13 cellular contexts compared by ENCODE assay signal in the genomic region with DNA sequence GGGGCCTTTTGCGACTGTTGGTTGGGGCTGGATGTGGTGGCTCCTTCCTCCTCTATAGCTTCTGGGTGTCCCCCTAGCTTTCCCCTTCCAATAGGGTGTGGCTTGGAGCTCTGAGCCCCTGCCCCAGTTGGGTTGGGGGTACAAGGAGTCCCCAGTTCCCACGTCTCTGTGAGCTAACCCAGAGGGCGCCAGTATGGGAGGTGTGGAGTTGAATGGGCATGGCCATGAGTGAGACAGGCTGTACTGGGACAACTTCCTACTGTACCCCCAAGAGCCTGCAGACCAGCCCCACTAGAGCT. TPM values are rescaled to one million over a fixed set of nuclear protein-coding genes. Genes with fewer than 3 reads are reported as not detected.
DNase-seq lines count a peak whose midpoint lies in the region; ATAC-seq, FAIRE-seq and TF ChIP-seq lines count a peak whose summit lies in the region.
"Had no signal": no experiment of that assay in that cellular context is flagged by ENCODE, and none has a peak within 500 bp of the region (broad histone marks: within the 10 kb centered on the region; RNA-seq: fewer than 3 reads in every experiment).

No MANE protein-coding gene starts in this region.

- ATAC-seq in HepG2 (0 out of 3 replicates have a peak, but pooled peaks have one; percentile 0), right lobe of liver (no peak), GM18517 (IDR thresholded peaks at IDR 0.05; ENCODE audit: unreplicated experiment) (no peak)
- ATAC-seq in activated CD8-positive, alpha-beta T cell treated with anti-CD3 and anti-CD28 coated beads for 36 hours, result no peak
- ATAC-seq: gastrocnemius medialis had no signal

- no peak for DNase-seq in HepG2 (ENCODE audit: low spot score)
- no peak for DNase-seq in right lobe of liver
- no peak for DNase-seq in activated CD8-positive, alpha-beta T cell treated with anti-CD3 and anti-CD28 coated beads for 36 hours
- no peak for DNase-seq in NCI-H2171 treated with DMSO at 0.1 percent for 48 hours (lab: John Stamatoyannopoulos, UW)
- no peak for DNase-seq in islet precursor cell
- DNase-seq: activated CD8-positive, alpha-beta memory T cell treated with anti-CD3 and anti-CD28 coated beads for 24 hours; gastrocnemius medialis; NCI-H1092 treated with DMSO at 0.1 percent for 48 hours; SHP77 had no signal

- H3K27me3 ChIP-seq in HepG2 (ENCODE audit: control insufficient read depth in 1 of 2, insufficient read depth in 2 of 2, low read length in 2 of 2) (no peaks in the 10 kb centered on the region), right lobe of liver (peaks cover 0 to 9% of the 10 kb centered on the region in 2 donors)

- in situ Hi-C loops in HepG2 (cut with HindIII; ENCODE audit: extremely low pct_ligation_motif_present, low pct_unique_long_range_greater_than_20kb), result no loop called here

- H4K20me1 ChIP-seq in HepG2 (ENCODE audit: insufficient read depth, low read length), result no peaks in the 10 kb centered on the region

- POLR2A ChIA-PET in HepG2 (lab: Yijun Ruan, JAX), result interaction anchor here (0.8 to 10.1 kb wide), 8 partner anchors 9 to 379 kb away, joined by 3 to 252 read pairs (median 10); a partner anchor contains a TSS
- POLR2A ChIA-PET in activated CD8-positive, alpha-beta T cell treated with anti-CD3 and anti-CD28 coated beads for 36 hours (lab: Charles Lee), result interaction anchor here (0.9 to 5.7 kb wide), 3 partner anchors 10 to 328 kb away, joined by 3 to 51 read pairs (median 7); a partner anchor contains a TSS

- H3K4me3 ChIP-seq in HepG2 (replicated peaks in 1 of 3; ENCODE audit: insufficient read depth in 1 of 3, low read depth in 2 of 3, low read length in 3 of 3) (peak overlapping the region; percentile 57 to 84 (median 71)), right lobe of liver (no peak overlapping the region)

- CTCF ChIA-PET in HepG2 (lab: Yijun Ruan, JAX; ENCODE audit: low intra/inter-chr PET ratio, low total read pairs), result no interaction called here
- CTCF ChIA-PET in activated CD8-positive, alpha-beta T cell treated with anti-CD3 and anti-CD28 coated beads for 36 hours (lab: Charles Lee), result interaction anchor here (1.0 to 5.9 kb wide), 7 partner anchors 20 to 83 kb away, joined by 4 to 88 read pairs (median 9); a partner anchor contains a TSS

- H3K9me3 Mint-ChIP-seq in activated CD8-positive, alpha-beta T cell treated with anti-CD3 and anti-CD28 coated beads for 36 hours, result no peaks in the 10 kb centered on the region
- H3K9me3 Mint-ChIP-seq: nephron had no signal

- H3K9me3 ChIP-seq in HepG2 (ENCODE audit: low read length) (no peaks in the 10 kb centered on the region), right lobe of liver (no peaks in the 10 kb centered on the region)
- H3K9me3 ChIP-seq: gastrocnemius medialis had no signal

- peaks cover 6% of the 10 kb centered on the region for H3K36me3 Mint-ChIP-seq in activated CD8-positive, alpha-beta T cell treated with anti-CD3 and anti-CD28 coated beads for 36 hours (ENCODE audit: low read depth)

- H3K4me1 ChIP-seq in HepG2 (ENCODE audit: insufficient read depth, low read length), result peaks cover 63% of the 10 kb centered on the region
- H3K4me1 ChIP-seq in right lobe of liver, result peaks cover 0 to 7% (median 0%) of the 10 kb centered on the region in 4 donors

- BruUV-seq in HepG2 (replicated peaks; lab: Mats Ljungman, UMichigan), result no TSS peak

- peaks cover 2% of the 10 kb centered on the region for H3K27me3 Mint-ChIP-seq in activated CD8-positive, alpha-beta T cell treated with anti-CD3 and anti-CD28 coated beads for 36 hours

- TF ChIP-seq POLR2A in HepG2 (IDR thresholded peaks at IDR 0.05; ENCODE audit: insufficient read depth in 1 of 2, low read depth in 2 of 2, low read length in 2 of 2) (no peak; a peak in 1 of 4 replicates), right lobe of liver (IDR thresholded peaks at IDR 0.05) (no peak)

- H3K27ac Mint-ChIP-seq in activated CD8-positive, alpha-beta T cell treated with anti-CD3 and anti-CD28 coated beads for 36 hours, result peak overlapping the region; percentile 77
- H3K27ac Mint-ChIP-seq: nephron had no signal

- FAIRE-seq in HepG2 (lab: Jason Lieb, UNC), result no peak
- FAIRE-seq: endometrium had no signal

- peak; percentile 0; the same call in 1 of the 2 replicates for TF ChIP-seq RAD21 in HepG2 (CRISPR knock-in tag; IDR thresholded peaks at IDR 0.05)

- H3K9ac ChIP-seq in HepG2 (ENCODE audit: insufficient read depth, low read depth, low read length), result peak overlapping the region; percentile 82

- no peak for TF ChIP-seq EP300 in HepG2 (IDR thresholded peaks at IDR 0.05; ENCODE audit: low read depth in 2 of 2, low read length in 2 of 2)
- no peak for TF ChIP-seq EP300 in HepG2 (CRISPR knock-in tag; IDR thresholded peaks at IDR 0.05; ENCODE audit: borderline replicate concordance)

- no peak overlapping the region for H3K4me3 Mint-ChIP-seq in activated CD8-positive, alpha-beta T cell treated with anti-CD3 and anti-CD28 coated beads for 36 hours

- intact Hi-C loops in HepG2 (cut with micrococcal nuclease; ENCODE audit: unreplicated experiment) (loop anchor here (2.0 kb wide), 1 partner anchor 20 kb away; no protein-coding TSS in a partner anchor), right lobe of liver (cut with DNase I) (no loop called here)
- intact Hi-C loops in activated CD8-positive, alpha-beta T cell treated with anti-CD3 and anti-CD28 coated beads for 36 hours (cut with micrococcal nuclease), result loop anchor here (10.0 kb wide), 1 partner anchor 52 kb away; a partner anchor contains a TSS

- peak overlapping the region; percentile 92 for H3K4me2 ChIP-seq in HepG2 (ENCODE audit: low read depth, low read length)

- H3K36me3 ChIP-seq in HepG2 (replicated peaks in 1 of 2; ENCODE audit: control insufficient read depth in 1 of 2, insufficient read depth in 2 of 2, low read length in 2 of 2), result peaks cover 12 to 17% of the 10 kb centered on the region in 2 experiments
- peaks cover 0 to 12% (median 2%) of the 10 kb centered on the region in 4 donors for H3K36me3 ChIP-seq in right lobe of liver

- no peak overlapping the region for H2AFZ ChIP-seq in HepG2 (ENCODE audit: low read length)

- peak; percentile 39; the same call in 1 of the 2 replicates for TF ChIP-seq CTCF in HepG2 (CRISPR knock-in tag; IDR thresholded peaks at IDR 0.05)
- no peak for TF ChIP-seq CTCF in right lobe of liver (IDR thresholded peaks at IDR 0.05)
- TF ChIP-seq CTCF in activated CD8-positive, alpha-beta T cell treated with anti-CD3 and anti-CD28 coated beads for 36 hours (IDR thresholded peaks at IDR 0.05), result no peak

- H3K79me2 ChIP-seq in HepG2 (ENCODE audit: insufficient read depth, low read length), result peaks cover 18% of the 10 kb centered on the region

- H3K27ac ChIP-seq in HepG2 (ENCODE audit: extremely low read length, insufficient read depth, low read length), result peak overlapping the region; percentile 82
- H3K27ac ChIP-seq in right lobe of liver, result no peak overlapping the region
- H3K27ac ChIP-seq: gastrocnemius medialis had no signal

- H3K4me1 Mint-ChIP-seq in activated CD8-positive, alpha-beta T cell treated with anti-CD3 and anti-CD28 coated beads for 36 hours (ENCODE audit: low read depth), result peaks cover 56% of the 10 kb centered on the region

- WGBS in HepG2 (ENCODE audit: low lambda C conversion rate), result 16% methylated on average over 3 of the region's 3 CpGs
- WGBS in right lobe of liver (ENCODE audit: insufficient coverage, low coverage, low lambda C conversion rate, missing lambda C conversion rate), result 88% methylated on average over 2 of the region's 3 CpGs

RNA-seq across cellular contexts. Expression of a gene that starts 1.2 kb away (rescaled TPM):
- total RNA-seq in HepG2 (2016; rRNA removed; fragmentation: Illumina TruSeq; extraction: Trizol), result 36.8 and 80.0 TPM in 2 replicates
- 48.6 and 61.3 TPM in 2 replicates for total RNA-seq in HepG2 (2016; cell fraction: cytosol; rRNA removed; fragmentation: Illumina TruSeq; extraction: Trizol; ENCODE audit: low read depth)
- 39.0 and 80.0 TPM in 2 replicates for total RNA-seq in HepG2 (2016; cell fraction: insoluble cytoplasmic fraction; rRNA removed; fragmentation: Illumina TruSeq; extraction: Trizol)
- total RNA-seq in HepG2 (2016; cell fraction: membrane; rRNA removed; fragmentation: Illumina TruSeq; extraction: Trizol), result 57.5 and 77.5 TPM in 2 replicates
- total RNA-seq in HepG2 (2016; cell fraction: nucleus; rRNA removed; fragmentation: Illumina TruSeq; extraction: Trizol), result 68.2 and 72.7 TPM in 2 replicates
- polyA plus RNA-seq in HepG2 (2011; rRNA removed), result 22.1 and 27.2 TPM in 2 replicates
- polyA plus RNA-seq in HepG2 (2011; cell fraction: cytosol; rRNA removed), result 22.8 and 58.2 TPM in 2 replicates
- polyA plus RNA-seq in HepG2 (2011; cell fraction: nucleus; rRNA removed), result 143 and 193 TPM in 2 replicates
- 13.4 and 16.2 TPM in 2 replicates for polyA plus RNA-seq in HepG2 (2012)
- polyA plus RNA-seq in HepG2 (2016; cell fraction: cytosol; fragmentation: Illumina TruSeq; extraction: Trizol; ENCODE audit: low read depth), result 59.0 and 74.0 TPM in 2 replicates
- 48.7 and 49.5 TPM in 2 replicates for polyA plus RNA-seq in HepG2 (2016; cell fraction: insoluble cytoplasmic fraction; fragmentation: Illumina TruSeq; extraction: Trizol; ENCODE audit: low read depth)
- polyA plus RNA-seq in HepG2 (2016; cell fraction: membrane; fragmentation: Illumina TruSeq; extraction: Trizol; ENCODE audit: low read depth), result 58.9 and 64.4 TPM in 2 replicates
- polyA plus RNA-seq in HepG2 (2016; cell fraction: nucleus; fragmentation: Illumina TruSeq; extraction: Trizol; ENCODE audit: insufficient read depth, low read depth), result 152 and 164 TPM in 2 replicates
- polyA minus RNA-seq in HepG2 (2011; rRNA and poly(A)+ RNA removed; ENCODE audit: low replicate concordance), result 1.8 and 19.7 TPM in 2 replicates
- 15.0 and 21.9 TPM in 2 replicates for polyA minus RNA-seq in HepG2 (2011; cell fraction: cytosol; rRNA and poly(A)+ RNA removed)
- polyA minus RNA-seq in HepG2 (2011; cell fraction: nucleus; rRNA and poly(A)+ RNA removed), result 21.8 and 31.2 TPM in 2 replicates
- total RNA-seq in right lobe of liver, result 1 to 10 TPM in 1 of 6 experiments, under 1 TPM in 4, not detected in 1; 0.29 to 1.1 (median 0.44) TPM
- 1 to 10 TPM; 2.8 to 4.7 TPM for total RNA-seq in activated CD8-positive, alpha-beta T cell treated with anti-CD3 and anti-CD28 coated beads for 36 hours

RNA-seq across cellular contexts. Expression of a gene that starts 12.3 kb away (rescaled TPM):
- total RNA-seq in HepG2 (2016; rRNA removed; fragmentation: Illumina TruSeq; extraction: Trizol) (1.3 and 1.9 TPM in 2 replicates), right lobe of liver (1 to 10 TPM; 4.1 to 7.8 (median 5.6) TPM)
- total RNA-seq in HepG2 (2016; cell fraction: cytosol; rRNA removed; fragmentation: Illumina TruSeq; extraction: Trizol; ENCODE audit: low read depth), result 1.1 and 1.6 TPM in 2 replicates
- 0.94 and 1.8 TPM in 2 replicates for total RNA-seq in HepG2 (2016; cell fraction: insoluble cytoplasmic fraction; rRNA removed; fragmentation: Illumina TruSeq; extraction: Trizol)
- total RNA-seq in HepG2 (2016; cell fraction: membrane; rRNA removed; fragmentation: Illumina TruSeq; extraction: Trizol), result 2.7 and 3.0 TPM in 2 replicates
- 1.4 and 2.1 TPM in 2 replicates for total RNA-seq in HepG2 (2016; cell fraction: nucleus; rRNA removed; fragmentation: Illumina TruSeq; extraction: Trizol)
- polyA plus RNA-seq in HepG2 (2011; rRNA removed), result 1.6 and 2.0 TPM in 2 replicates
- 1.1 and 2.3 TPM in 2 replicates for polyA plus RNA-seq in HepG2 (2011; cell fraction: cytosol; rRNA removed)
- 8.4 and 10.3 TPM in 2 replicates for polyA plus RNA-seq in HepG2 (2011; cell fraction: nucleus; rRNA removed)
- polyA plus RNA-seq in HepG2 (2012), result 2.4 and 3.1 TPM in 2 replicates
- polyA plus RNA-seq in HepG2 (2016; cell fraction: cytosol; fragmentation: Illumina TruSeq; extraction: Trizol; ENCODE audit: low read depth), result 1.8 and 1.9 TPM in 2 replicates
- 7.2 and 8.4 TPM in 2 replicates for polyA plus RNA-seq in HepG2 (2016; cell fraction: insoluble cytoplasmic fraction; fragmentation: Illumina TruSeq; extraction: Trizol; ENCODE audit: low read depth)
- polyA plus RNA-seq in HepG2 (2016; cell fraction: membrane; fragmentation: Illumina TruSeq; extraction: Trizol; ENCODE audit: low read depth), result 3.3 and 4.0 TPM in 2 replicates
- 9.0 and 10.0 TPM in 2 replicates for polyA plus RNA-seq in HepG2 (2016; cell fraction: nucleus; fragmentation: Illumina TruSeq; extraction: Trizol; ENCODE audit: insufficient read depth, low read depth)
- polyA minus RNA-seq in HepG2 (2011; rRNA and poly(A)+ RNA removed; ENCODE audit: low replicate concordance), result 0.28 and 1.8 TPM in 2 replicates
- 1.9 and 4.0 TPM in 2 replicates for polyA minus RNA-seq in HepG2 (2011; cell fraction: cytosol; rRNA and poly(A)+ RNA removed)
- 0.77 and 0.87 TPM in 2 replicates for polyA minus RNA-seq in HepG2 (2011; cell fraction: nucleus; rRNA and poly(A)+ RNA removed)
- not detected for total RNA-seq in activated CD8-positive, alpha-beta T cell treated with anti-CD3 and anti-CD28 coated beads for 36 hours
- total RNA-seq: IMR-90 had no signal
- polyA plus RNA-seq: IMR-90 had no signal

RNA-seq across cellular contexts. Expression of a gene that starts 25.9 kb away (rescaled TPM):
- total RNA-seq in HepG2 (2016; rRNA removed; fragmentation: Illumina TruSeq; extraction: Trizol) (25.9 and 33.7 TPM in 2 replicates), right lobe of liver (10 to 100 TPM; 14.8 to 45.6 (median 28.6) TPM)
- 58.0 and 75.2 TPM in 2 replicates for total RNA-seq in HepG2 (2016; cell fraction: cytosol; rRNA removed; fragmentation: Illumina TruSeq; extraction: Trizol; ENCODE audit: low read depth)
- total RNA-seq in HepG2 (2016; cell fraction: insoluble cytoplasmic fraction; rRNA removed; fragmentation: Illumina TruSeq; extraction: Trizol), result 25.2 and 31.6 TPM in 2 replicates
- 54.3 and 70.5 TPM in 2 replicates for total RNA-seq in HepG2 (2016; cell fraction: membrane; rRNA removed; fragmentation: Illumina TruSeq; extraction: Trizol)
- 19.6 and 25.2 TPM in 2 replicates for total RNA-seq in HepG2 (2016; cell fraction: nucleus; rRNA removed; fragmentation: Illumina TruSeq; extraction: Trizol)
- polyA plus RNA-seq in HepG2 (2011; rRNA removed), result 28.1 and 36.8 TPM in 2 replicates
- 22.9 and 25.9 TPM in 2 replicates for polyA plus RNA-seq in HepG2 (2011; cell fraction: cytosol; rRNA removed)
- 101 and 106 TPM in 2 replicates for polyA plus RNA-seq in HepG2 (2011; cell fraction: nucleus; rRNA removed)
- polyA plus RNA-seq in HepG2 (2012), result 70.9 and 75.4 TPM in 2 replicates
- 308 and 317 TPM in 2 replicates for polyA plus RNA-seq in HepG2 (2016; cell fraction: cytosol; fragmentation: Illumina TruSeq; extraction: Trizol; ENCODE audit: low read depth)
- polyA plus RNA-seq in HepG2 (2016; cell fraction: insoluble cytoplasmic fraction; fragmentation: Illumina TruSeq; extraction: Trizol; ENCODE audit: low read depth), result 54.5 and 74.5 TPM in 2 replicates
- 232 and 236 TPM in 2 replicates for polyA plus RNA-seq in HepG2 (2016; cell fraction: membrane; fragmentation: Illumina TruSeq; extraction: Trizol; ENCODE audit: low read depth)
- 80.5 and 83.8 TPM in 2 replicates for polyA plus RNA-seq in HepG2 (2016; cell fraction: nucleus; fragmentation: Illumina TruSeq; extraction: Trizol; ENCODE audit: insufficient read depth, low read depth)
- 42.1 and 65.5 TPM in 2 replicates for polyA minus RNA-seq in HepG2 (2011; rRNA and poly(A)+ RNA removed; ENCODE audit: low replicate concordance)
- polyA minus RNA-seq in HepG2 (2011; cell fraction: cytosol; rRNA and poly(A)+ RNA removed), result 21.6 and 27.5 TPM in 2 replicates
- 32.7 and 36.6 TPM in 2 replicates for polyA minus RNA-seq in HepG2 (2011; cell fraction: nucleus; rRNA and poly(A)+ RNA removed)
- total RNA-seq in activated CD8-positive, alpha-beta T cell treated with anti-CD3 and anti-CD28 coated beads for 36 hours, result 10 to 100 TPM; 30.0 to 33.0 TPM

RNA-seq across cellular contexts. Expression of a gene that starts 42.2 kb away (rescaled TPM):
- total RNA-seq in HepG2 (2016; rRNA removed; fragmentation: Illumina TruSeq; extraction: Trizol) (10.2 and 10.7 TPM in 2 replicates), right lobe of liver (10 to 100 TPM in 2 of 6 experiments, 1 to 10 TPM in 4; 2.6 to 10.9 (median 5.7) TPM)
- 8.3 and 13.6 TPM in 2 replicates for total RNA-seq in HepG2 (2016; cell fraction: cytosol; rRNA removed; fragmentation: Illumina TruSeq; extraction: Trizol; ENCODE audit: low read depth)
- total RNA-seq in HepG2 (2016; cell fraction: insoluble cytoplasmic fraction; rRNA removed; fragmentation: Illumina TruSeq; extraction: Trizol), result 9.9 and 10.3 TPM in 2 replicates
- 24.1 and 24.7 TPM in 2 replicates for total RNA-seq in HepG2 (2016; cell fraction: membrane; rRNA removed; fragmentation: Illumina TruSeq; extraction: Trizol)
- 7.0 and 7.6 TPM in 2 replicates for total RNA-seq in HepG2 (2016; cell fraction: nucleus; rRNA removed; fragmentation: Illumina TruSeq; extraction: Trizol)
- 11.9 and 14.7 TPM in 2 replicates for polyA plus RNA-seq in HepG2 (2011; rRNA removed)
- polyA plus RNA-seq in HepG2 (2011; cell fraction: cytosol; rRNA removed), result 11.7 and 19.3 TPM in 2 replicates
- polyA plus RNA-seq in HepG2 (2011; cell fraction: nucleus; rRNA removed), result 12.6 and 13.6 TPM in 2 replicates
- 4.4 and 6.8 TPM in 2 replicates for polyA plus RNA-seq in HepG2 (2012)
- 18.0 and 22.1 TPM in 2 replicates for polyA plus RNA-seq in HepG2 (2016; cell fraction: cytosol; fragmentation: Illumina TruSeq; extraction: Trizol; ENCODE audit: low read depth)
- 14.2 and 16.6 TPM in 2 replicates for polyA plus RNA-seq in HepG2 (2016; cell fraction: insoluble cytoplasmic fraction; fragmentation: Illumina TruSeq; extraction: Trizol; ENCODE audit: low read depth)
- 25.0 and 29.7 TPM in 2 replicates for polyA plus RNA-seq in HepG2 (2016; cell fraction: membrane; fragmentation: Illumina TruSeq; extraction: Trizol; ENCODE audit: low read depth)
- 9.7 and 10.6 TPM in 2 replicates for polyA plus RNA-seq in HepG2 (2016; cell fraction: nucleus; fragmentation: Illumina TruSeq; extraction: Trizol; ENCODE audit: insufficient read depth, low read depth)
- 15.8 and 18.5 TPM in 2 replicates for polyA minus RNA-seq in HepG2 (2011; rRNA and poly(A)+ RNA removed; ENCODE audit: low replicate concordance)
- polyA minus RNA-seq in HepG2 (2011; cell fraction: cytosol; rRNA and poly(A)+ RNA removed), result 8.1 and 9.1 TPM in 2 replicates
- 4.5 and 5.5 TPM in 2 replicates for polyA minus RNA-seq in HepG2 (2011; cell fraction: nucleus; rRNA and poly(A)+ RNA removed)
- 10 to 100 TPM; 42.5 to 44.1 TPM for total RNA-seq in activated CD8-positive, alpha-beta T cell treated with anti-CD3 and anti-CD28 coated beads for 36 hours

RNA-seq across cellular contexts. Expression of a gene that starts 42.7 kb away (rescaled TPM):
- total RNA-seq in HepG2 (2016; rRNA removed; fragmentation: Illumina TruSeq; extraction: Trizol), result 0.27 and 0.35 TPM in 2 replicates
- not detected in 2 replicates for total RNA-seq in HepG2 (2016; cell fraction: cytosol; rRNA removed; fragmentation: Illumina TruSeq; extraction: Trizol; ENCODE audit: low read depth)
- 0.16 and 0.56 TPM in 2 replicates for total RNA-seq in HepG2 (2016; cell fraction: insoluble cytoplasmic fraction; rRNA removed; fragmentation: Illumina TruSeq; extraction: Trizol)
- total RNA-seq in HepG2 (2016; cell fraction: membrane; rRNA removed; fragmentation: Illumina TruSeq; extraction: Trizol), result 0.12 and 0.14 TPM in 2 replicates
- 0.25 and 0.28 TPM in 2 replicates for total RNA-seq in HepG2 (2016; cell fraction: nucleus; rRNA removed; fragmentation: Illumina TruSeq; extraction: Trizol)
- 0.71 and 0.77 TPM in 2 replicates for polyA plus RNA-seq in HepG2 (2011; rRNA removed)
- 0.37 and 0.86 TPM in 2 replicates for polyA plus RNA-seq in HepG2 (2011; cell fraction: cytosol; rRNA removed)
- 0.99 and 1.1 TPM in 2 replicates for polyA plus RNA-seq in HepG2 (2011; cell fraction: nucleus; rRNA removed)
- 0.28 and 0.56 TPM in 2 replicates for polyA plus RNA-seq in HepG2 (2012)
- polyA plus RNA-seq in HepG2 (2016; cell fraction: cytosol; fragmentation: Illumina TruSeq; extraction: Trizol; ENCODE audit: low read depth), result not detected in 2 replicates
- 0.32 and 0.40 TPM in 2 replicates for polyA plus RNA-seq in HepG2 (2016; cell fraction: insoluble cytoplasmic fraction; fragmentation: Illumina TruSeq; extraction: Trizol; ENCODE audit: low read depth)
- 0.08 TPM in 1 of 2 replicates, not detected in the other for polyA plus RNA-seq in HepG2 (2016; cell fraction: membrane; fragmentation: Illumina TruSeq; extraction: Trizol; ENCODE audit: low read depth)
- 0.33 and 0.61 TPM in 2 replicates for polyA plus RNA-seq in HepG2 (2016; cell fraction: nucleus; fragmentation: Illumina TruSeq; extraction: Trizol; ENCODE audit: insufficient read depth, low read depth)
- polyA minus RNA-seq in HepG2 (2011; rRNA and poly(A)+ RNA removed; ENCODE audit: low replicate concordance), result 0.14 and 3.0 TPM in 2 replicates
- 0.59 and 0.62 TPM in 2 replicates for polyA minus RNA-seq in HepG2 (2011; cell fraction: cytosol; rRNA and poly(A)+ RNA removed)
- polyA minus RNA-seq in HepG2 (2011; cell fraction: nucleus; rRNA and poly(A)+ RNA removed), result 0.13 and 0.25 TPM in 2 replicates
- under 1 TPM in 5 of 6 experiments, not detected in 1; 0.13 to 0.32 (median 0.25) TPM for total RNA-seq in right lobe of liver
- under 1 TPM; 0.61 to 0.63 TPM for total RNA-seq in activated CD8-positive, alpha-beta T cell treated with anti-CD3 and anti-CD28 coated beads for 36 hours

Comparison
In these comparisons a context has a peak if more than half of its experiments do, and no peak if none do; other contexts are left out.
1. H3K4me3 ChIP-seq: peak in HepG2 (3 of 3); none in right lobe of liver (0 of 3).
2. RNA of a gene that starts 1.2 kb away (total RNA-seq): 36.8 to 80.0 TPM in HepG2; 2.8 to 4.7 TPM in activated CD8-positive, alpha-beta T cell treated with anti-CD3 and anti-CD28 coated beads for 36 hours and 0.29 to 1.1 TPM in right lobe of liver; every median in the first group is over 4 times any median in the second.
3. intact Hi-C loops: an anchor here in HepG2 (2.0 kb wide) and activated CD8-positive, alpha-beta T cell treated with anti-CD3 and anti-CD28 coated beads for 36 hours (10.0 kb wide); none called in right lobe of liver.